ENCODE assay signal across 8 cellular contexts in genomic region chr12:49055978-49056754, GRCh38. TPM values are rescaled to one million over a fixed set of nuclear protein-coding genes. Genes with fewer than 3 reads are reported as not detected.
DNase-seq lines count a peak whose midpoint lies in the region; ATAC-seq and TF ChIP-seq lines count a peak whose summit lies in the region.

No MANE protein-coding gene starts in this region.

- H3K4me3 ChIP-seq in BLaER1 (peak overlapping the region; percentile 98), parathyroid adenoma (ENCODE audit: low read depth, low read length) (no peak overlapping the region)

- peak overlapping the region; percentile 69 for H3K27ac Mint-ChIP-seq in activated naive CD8-positive, alpha-beta T cell

- H3K4me1 ChIP-seq in BLaER1 = peaks cover 28% of the 10 kb centered on the region
- peaks cover 32% of the 10 kb centered on the region for H3K4me1 ChIP-seq in parathyroid adenoma

- H3K36me3 ChIP-seq in BLaER1 = peaks cover 46% of the 10 kb centered on the region
- H3K36me3 ChIP-seq in parathyroid adenoma (ENCODE audit: control insufficient read depth, insufficient read depth, low read length) = no peaks in the 10 kb centered on the region

- H3K4me2 ChIP-seq in BLaER1 (peak overlapping the region; percentile 90), parathyroid adenoma (ENCODE audit: low read length) (peak overlapping the region; percentile 68)

- H3K4me3 Mint-ChIP-seq in activated naive CD8-positive, alpha-beta T cell = peak overlapping the region; percentile 93

- no peaks in the 10 kb centered on the region for H3K27me3 Mint-ChIP-seq in activated naive CD8-positive, alpha-beta T cell

- H3K36me3 Mint-ChIP-seq in activated naive CD8-positive, alpha-beta T cell = peaks cover 2% of the 10 kb centered on the region

- H3K27ac ChIP-seq in BLaER1 (peak overlapping the region; percentile 99), parathyroid adenoma (no peak overlapping the region)

- no peak for TF ChIP-seq CTCF in parathyroid adenoma (IDR thresholded peaks at IDR 0.05)

- intact Hi-C loops in Right ventricle myocardium inferior (cut with DNase I) = loop anchor here (1.0 kb wide), 1 partner anchor 13 kb away; the partner anchor contains the start of gene RHEBL1

- H3K4me1 Mint-ChIP-seq in activated naive CD8-positive, alpha-beta T cell (ENCODE audit: low read depth) = peaks cover 48% of the 10 kb centered on the region

- DNase-seq in RPMI7951 (ENCODE audit: low read depth) = peak; percentile 68
- no peak for DNase-seq in Right ventricle myocardium inferior (ENCODE audit: missing footprints)
- no peak for DNase-seq in NCI-H524 (lab: John Stamatoyannopoulos, UW)

- peaks cover 90% of the 10 kb centered on the region for H4K20me1 ChIP-seq in BLaER1

- H3K79me2 ChIP-seq in parathyroid adenoma = peaks cover 60% of the 10 kb centered on the region

- no peak overlapping the region for H2AFZ ChIP-seq in parathyroid adenoma

- peak; percentile 81 for ATAC-seq in GM18868 (IDR thresholded peaks at IDR 0.05; ENCODE audit: unreplicated experiment)
- ATAC-seq in HG03097 (IDR thresholded peaks at IDR 0.05; ENCODE audit: low FRiP score, unreplicated experiment) = peak; percentile 35
- peak; percentile 71 for ATAC-seq in Right ventricle myocardium inferior

- no peaks in the 10 kb centered on the region for H3K9me3 ChIP-seq in BLaER1
- H3K9me3 ChIP-seq in parathyroid adenoma (ENCODE audit: control insufficient read depth, low read length) = no peaks in the 10 kb centered on the region

- no peaks in the 10 kb centered on the region for H3K9me3 Mint-ChIP-seq in activated naive CD8-positive, alpha-beta T cell (ENCODE audit: low read depth)

- H3K27me3 ChIP-seq in BLaER1 (no peaks in the 10 kb centered on the region), parathyroid adenoma (ENCODE audit: control insufficient read depth, insufficient read depth, low read length) (no peaks in the 10 kb centered on the region)

- H3K9ac ChIP-seq in BLaER1 (peak overlapping the region; percentile 99), parathyroid adenoma (no peak overlapping the region)

RNA-seq across cellular contexts. Expression of gene KMT2D, which starts 4.4 kb away (rescaled TPM):
- 6.8 and 7.9 TPM in 2 replicates for total RNA-seq in RPMI7951 (2014; rRNA removed; shearing (Covaris generic))
- total RNA-seq in Right ventricle myocardium inferior = 33.5 TPM

RNA-seq across cellular contexts. Expression of gene RHEBL1, which starts 13.6 kb away (rescaled TPM):
- total RNA-seq in RPMI7951 (2014; rRNA removed; shearing (Covaris generic)) = 6.7 and 13.2 TPM in 2 replicates
- total RNA-seq in Right ventricle myocardium inferior = 0.41 TPM

RNA-seq across cellular contexts. Expression of gene PRKAG1, which starts 37.6 kb away (rescaled TPM):
- total RNA-seq in RPMI7951 (2014; rRNA removed; shearing (Covaris generic)) = 81.3 and 89.6 TPM in 2 replicates
- 93.8 TPM for total RNA-seq in Right ventricle myocardium inferior

RNA-seq across cellular contexts. Expression of gene DHH, which starts 38.4 kb away (rescaled TPM):
- total RNA-seq in RPMI7951 (2014; rRNA removed; shearing (Covaris generic)) = not detected in 2 replicates
- 0.87 TPM for total RNA-seq in Right ventricle myocardium inferior

RNA-seq across cellular contexts. Expression of gene LMBR1L, which starts 54.5 kb away (rescaled TPM):
- total RNA-seq in RPMI7951 (2014; rRNA removed; shearing (Covaris generic)) = 11.7 and 24.5 TPM in 2 replicates
- 26.3 TPM for total RNA-seq in Right ventricle myocardium inferior
